ENCODE assay signal across 18 cellular contexts in genomic region chr6:146481527-146481926, GRCh38.
"Had no signal": no experiment of that assay in that cellular context is flagged by ENCODE, and none has a peak within 500 bp of the region (broad histone marks: within the 10 kb centered on the region; RNA-seq: fewer than 3 reads in every experiment).

No MANE protein-coding gene starts in this region.

- ATAC-seq: esophagus mucosa; foreskin keratinocyte; heart left ventricle; left colon; naive thymus-derived CD8-positive, alpha-beta T cell; right lobe of liver; stimulated activated memory B cell treated with anti-CD40 and anti-IgM and Interleukin-4, amounts not matched to agents 10 μg/mL and 1 μg/mL and 100 μg/mL, for 72 hours had no signal

- H3K27me3 ChIP-seq: foreskin keratinocyte, heart left ventricle, ovary, right lobe of liver, spleen, testis, tibial nerve had no signal

- H3K4me3 ChIP-seq: heart left ventricle, ovary, right lobe of liver, spleen, testis, tibial nerve had no signal

- H3K4me1 ChIP-seq: foreskin keratinocyte, heart left ventricle, right lobe of liver, spleen, testis, tibial nerve had no signal

- H3K9me3 ChIP-seq: ovary, testis had no signal

- DNase-seq: effector memory CD4-positive, alpha-beta T cell; foreskin keratinocyte; heart left ventricle; hippocampal formation; left colon; mammary epithelial cell; naive thymus-derived CD8-positive, alpha-beta T cell; nucleus accumbens; ovary; right lobe of liver; spleen; stimulated activated CD4-positive, alpha-beta T cell treated with anti-CD3 and anti-CD28 coated beads, Interleukin-15, amount 100 ng/mL, for 24 hours; stimulated activated CD4-positive, alpha-beta T cell treated with anti-CD3 and anti-CD28 coated beads, Interleukin-1b, Interleukin-23, amount 100 ng/mL, for 48 hours; stimulated activated CD4-positive, alpha-beta T cell treated with anti-CD3 and anti-CD28 coated beads, Interleukin-4, amount 100 ng/mL, for 24 hours; testis had no signal

- H3K27ac ChIP-seq: foreskin keratinocyte, heart left ventricle, ovary, right lobe of liver, spleen, testis, tibial nerve had no signal

- H3K36me3 ChIP-seq: heart left ventricle, ovary, right lobe of liver, spleen, tibial nerve had no signal
